Comparison of ENCODE assay signal across 25 cellular contexts in genomic region chr5:2266668-2267240, GRCh38.
DNase-seq lines count a peak whose midpoint lies in the region; ATAC-seq lines count a peak whose summit lies in the region.
"Had no signal": no experiment of that assay in that cellular context is flagged by ENCODE, and none has a peak within 500 bp of the region (broad histone marks: within the 10 kb centered on the region; RNA-seq: fewer than 3 reads in every experiment).

No MANE protein-coding gene starts in this region.

- DNase-seq in HT-29 (ENCODE audit: low spot score) (peak; percentile 5), SW480 (ENCODE audit: low spot score) (peak; percentile 90), islet precursor cell (peak; percentile 20), Right ventricle myocardium inferior (ENCODE audit: missing footprints) (no peak), NCI-H1436 treated with DMSO at 0.1 percent for 48 hours (lab: John Stamatoyannopoulos, UW) (no peak)
- DNase-seq: AML-193; Caco-2; CD8-positive, alpha-beta T cell; DND-41; GOT3; HCEC 1CT; Kasumi-1; MV-4-11; NCI-H1105; NCI-H1694; NCI-H2081 treated with DMSO at 0.1 percent for 48 hours; NCI-H446; NCI-H524 treated with DMSO at 0.1 percent for 48 hours; NCI-H774 had no signal

- peaks cover 11% of the 10 kb centered on the region for H3K4me1 ChIP-seq in BLaER1
- H3K4me1 ChIP-seq: Caco-2 had no signal

- intact Hi-C loops in Right ventricle myocardium inferior (cut with DNase I) = no loop called here

- no peak for ATAC-seq in Right ventricle myocardium inferior
- no peak for ATAC-seq in HG03521 (IDR thresholded peaks at IDR 0.05; ENCODE audit: unreplicated experiment)
- ATAC-seq: CD8-positive, alpha-beta T cell; K562; SK-N-SH treated with all-trans-retinoic acid at 6 μM for 48 hours had no signal

- no peaks in the 10 kb centered on the region for H3K9me3 ChIP-seq in BLaER1
- H3K9me3 ChIP-seq: Caco-2 had no signal

- no peak overlapping the region for H3K27ac ChIP-seq in BLaER1
- H3K27ac ChIP-seq: C4-2B, HL-60 had no signal

- H3K36me3 ChIP-seq in BLaER1 = no peaks in the 10 kb centered on the region

- H4K20me1 ChIP-seq in BLaER1 = no peaks in the 10 kb centered on the region

- peak overlapping the region; percentile 39 for H3K4me2 ChIP-seq in BLaER1

- H3K27me3 ChIP-seq in BLaER1 = no peaks in the 10 kb centered on the region

- H3K9ac ChIP-seq in BLaER1 = no peak overlapping the region

- H3K4me3 ChIP-seq in BLaER1 = no peak overlapping the region
- H3K4me3 ChIP-seq: K562 had no signal

Comparison
In these comparisons a context has a peak if more than half of its experiments do, and no peak if none do; other contexts are left out.
1. DNase-seq: peak in HT-29 (single experiment), SW480 (single experiment) and islet precursor cell (single experiment); none in Right ventricle myocardium inferior (single experiment) and NCI-H1436 treated with DMSO at 0.1 percent for 48 hours (single experiment).